ENCODE assay signal across 16 cellular contexts in genomic region chr6:39608652-39609345, GRCh38.
DNase-seq lines count a peak whose midpoint lies in the region; ATAC-seq lines count a peak whose summit lies in the region.
"Had no signal": no experiment of that assay in that cellular context is flagged by ENCODE, and none has a peak within 500 bp of the region (broad histone marks: within the 10 kb centered on the region; RNA-seq: fewer than 3 reads in every experiment).

No MANE protein-coding gene starts in this region.

- DNase-seq in kidney tubule cell (ENCODE audit: low spot score) (peak; percentile 78), UCSD-AML1 (lab: John Stamatoyannopoulos, UW; ENCODE audit: unreplicated experiment) (no peak), NAMALWA (ENCODE audit: low spot score) (no peak), OCI-M1 (lab: John Stamatoyannopoulos, UW) (no peak)
- DNase-seq: activated B cell treated with CpG ODN at 0.5 μM for 24 hours; activated naive CD4-positive, alpha-beta T cell treated with anti-CD3 and anti-CD28 coated beads, Interleukin-2, amount 50 U/mL, for 16 hours; effector CD4-positive, alpha-beta T cell; foreskin keratinocyte; MG63; nucleus accumbens; substantia nigra had no signal

- ATAC-seq in GM18909 (IDR thresholded peaks at IDR 0.05; ENCODE audit: poor library complexity, unreplicated experiment): peak; percentile 80
- peak; percentile 69 for ATAC-seq in GM21576 (IDR thresholded peaks at IDR 0.05; ENCODE audit: unreplicated experiment)
- peak; percentile 69 for ATAC-seq in HG03108 (IDR thresholded peaks at IDR 0.05; ENCODE audit: unreplicated experiment)
- no peak for ATAC-seq in GM19328 (IDR thresholded peaks at IDR 0.05; ENCODE audit: unreplicated experiment)
- ATAC-seq: foreskin keratinocyte, HCT116 had no signal
